ENCODE assay signal across 1 cellular context in genomic region chr16:1445518-1446197, GRCh38.
TF ChIP-seq lines count a peak whose summit lies in the region.

No MANE protein-coding gene starts in this region.

TF ChIP-seq in GM12878, 131 proteins besides CTCF, POLR2A, EP300 and RAD21:
- TF ChIP-seq RELA (IDR thresholded peaks at IDR 0.05; ENCODE audit: borderline replicate concordance, partially characterized antibody) (no peak), E2F8 (IDR thresholded peaks at IDR 0.05; ENCODE audit: low read depth, partially characterized antibody) (no peak)
